8 cellular contexts compared by ENCODE assay signal in the genomic region with DNA sequence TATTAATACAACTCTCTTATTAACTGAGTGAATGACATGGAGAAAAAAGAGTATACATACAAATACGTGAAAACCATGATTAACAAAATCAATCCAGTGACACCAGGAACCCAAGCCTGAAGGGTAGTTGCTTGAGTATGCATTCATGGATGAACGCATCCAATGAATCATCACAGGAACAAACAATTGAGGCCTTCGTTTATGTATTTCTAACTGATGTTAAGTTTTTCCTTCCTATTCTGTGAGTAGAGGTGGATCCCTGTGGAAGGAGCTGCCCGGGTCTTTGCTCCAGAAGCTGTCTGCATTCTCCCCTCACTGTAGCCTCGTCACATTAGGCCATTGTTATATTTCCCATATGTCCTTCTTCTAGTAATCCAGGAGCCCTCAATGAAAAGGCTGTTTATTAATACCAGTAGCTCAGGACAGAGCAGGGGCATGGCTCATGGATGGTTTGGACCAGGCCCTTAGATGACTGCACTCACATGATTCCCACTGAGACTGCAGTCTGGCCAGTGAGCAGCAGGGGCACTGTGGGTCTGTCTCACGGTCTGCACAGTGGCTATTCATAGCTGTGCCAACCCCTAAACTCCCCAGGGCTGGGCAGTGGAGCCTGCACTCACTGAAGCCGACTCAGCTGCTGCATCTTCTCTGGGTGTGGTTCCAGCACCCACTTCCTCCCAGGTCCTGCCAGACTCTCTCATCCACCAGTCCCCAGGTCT.
DNase-seq lines count a peak whose midpoint lies in the region; ATAC-seq and TF ChIP-seq lines count a peak whose summit lies in the region.

No MANE protein-coding gene starts in this region.

- peaks cover 53% of the 10 kb centered on the region for H3K4me1 ChIP-seq in BLaER1
- peaks cover 12% of the 10 kb centered on the region for H3K4me1 ChIP-seq in MM.1S (ENCODE audit: low read length)
- H3K4me1 ChIP-seq in right atrium auricular region, result no peaks in the 10 kb centered on the region

- H3K9me2 ChIP-seq in MM.1S (replicated peaks; ENCODE audit: insufficient read depth, low read length), result no peaks in the 10 kb centered on the region

- H3K4me3 ChIP-seq in BLaER1 (no peak overlapping the region), GM12875 (ENCODE audit: low read depth, low read length) (no peak overlapping the region), MM.1S (ENCODE audit: low read length) (no peak overlapping the region), right atrium auricular region (no peak overlapping the region)

- intact Hi-C loops in activated T-helper 1 cell treated with anti-CD3 and anti-CD28 coated beads, Interleukin-12 subunit alpha, Interleukin-12 subunit beta, Interleukin-2, Interleukin-4 antibody, amounts not matched to agents 30 ng/mL and 10 ng/mL and 1 ng/mL, durations not matched to agents 14 hours and 24 hours and 36 hours (cut with micrococcal nuclease), result loop anchor here (1.0 to 2.0 kb wide), 6 partner anchors 17 to 347 kb away; no protein-coding TSS in a partner anchor

- H3K9me3 ChIP-seq in BLaER1, result no peaks in the 10 kb centered on the region
- no peaks in the 10 kb centered on the region for H3K9me3 ChIP-seq in MM.1S (replicated peaks; ENCODE audit: insufficient read depth, low read length)
- no peaks in the 10 kb centered on the region for H3K9me3 ChIP-seq in right atrium auricular region

- no peaks in the 10 kb centered on the region for H3K9me3 Mint-ChIP-seq in activated T-helper 1 cell treated with anti-CD3 and anti-CD28 coated beads, Interleukin-12 subunit alpha, Interleukin-12 subunit beta, Interleukin-2, Interleukin-4 antibody, amounts not matched to agents 30 ng/mL and 10 ng/mL and 1 ng/mL, durations not matched to agents 14 hours and 24 hours and 36 hours

- no peaks in the 10 kb centered on the region for H3F3A ChIP-seq in MM.1S (ENCODE audit: insufficient read depth, low read length)

- H3K36me3 Mint-ChIP-seq in activated T-helper 1 cell treated with anti-CD3 and anti-CD28 coated beads, Interleukin-12 subunit alpha, Interleukin-12 subunit beta, Interleukin-2, Interleukin-4 antibody, amounts not matched to agents 30 ng/mL and 10 ng/mL and 1 ng/mL, durations not matched to agents 14 hours and 24 hours and 36 hours (ENCODE audit: low read depth), result no peaks in the 10 kb centered on the region

- H3K4me2 ChIP-seq in BLaER1 (peak overlapping the region; percentile 79), MM.1S (ENCODE audit: low read depth, low read length) (0 out of 2 replicates have a peak overlapping the region, but pooled peaks have one; percentile 3)

- peaks cover 27% of the 10 kb centered on the region for H3K4me1 Mint-ChIP-seq in activated T-helper 1 cell treated with anti-CD3 and anti-CD28 coated beads, Interleukin-12 subunit alpha, Interleukin-12 subunit beta, Interleukin-2, Interleukin-4 antibody, amounts not matched to agents 30 ng/mL and 10 ng/mL and 1 ng/mL, durations not matched to agents 14 hours and 24 hours and 36 hours (ENCODE audit: low read depth)

- peak overlapping the region; percentile 39 for H3K27ac ChIP-seq in BLaER1
- no peak overlapping the region for H3K27ac ChIP-seq in MM.1S (ENCODE audit: low read length)
- H3K27ac ChIP-seq in right atrium auricular region, result no peak overlapping the region

- peak overlapping the region; percentile 10; the same call in 1 of the 2 replicates for H2AFZ ChIP-seq in MM.1S (ENCODE audit: low read length)

- no peaks in the 10 kb centered on the region for H3K79me2 ChIP-seq in MM.1S (ENCODE audit: low read length)

- H3K4me3 Mint-ChIP-seq in activated T-helper 1 cell treated with anti-CD3 and anti-CD28 coated beads, Interleukin-12 subunit alpha, Interleukin-12 subunit beta, Interleukin-2, Interleukin-4 antibody, amounts not matched to agents 30 ng/mL and 10 ng/mL and 1 ng/mL, durations not matched to agents 14 hours and 24 hours and 36 hours, result peak overlapping the region; percentile 43

- no peaks in the 10 kb centered on the region for H3K36me3 ChIP-seq in BLaER1
- no peaks in the 10 kb centered on the region for H3K36me3 ChIP-seq in MM.1S (replicated peaks; ENCODE audit: insufficient read depth, low read length)
- no peaks in the 10 kb centered on the region for H3K36me3 ChIP-seq in right atrium auricular region

- ATAC-seq in HG02571 (IDR thresholded peaks at IDR 0.05; ENCODE audit: unreplicated experiment), result peak; percentile 93

- H3K27ac Mint-ChIP-seq in activated T-helper 1 cell treated with anti-CD3 and anti-CD28 coated beads, Interleukin-12 subunit alpha, Interleukin-12 subunit beta, Interleukin-2, Interleukin-4 antibody, amounts not matched to agents 30 ng/mL and 10 ng/mL and 1 ng/mL, durations not matched to agents 14 hours and 24 hours and 36 hours, result peak overlapping the region; percentile 79

- no peaks in the 10 kb centered on the region for H4K20me1 ChIP-seq in BLaER1
- H4K20me1 ChIP-seq in MM.1S (ENCODE audit: insufficient read depth, low read length), result no peaks in the 10 kb centered on the region

- peaks cover 7% of the 10 kb centered on the region for H3K27me3 Mint-ChIP-seq in activated T-helper 1 cell treated with anti-CD3 and anti-CD28 coated beads, Interleukin-12 subunit alpha, Interleukin-12 subunit beta, Interleukin-2, Interleukin-4 antibody, amounts not matched to agents 30 ng/mL and 10 ng/mL and 1 ng/mL, durations not matched to agents 14 hours and 24 hours and 36 hours (ENCODE audit: insufficient read depth)

- peak overlapping the region; percentile 36; the same call in 1 of the 2 replicates for H3K9ac ChIP-seq in BLaER1
- no peak overlapping the region for H3K9ac ChIP-seq in MM.1S (ENCODE audit: low read length)

- DNase-seq in MM.1S (peak; percentile 86), right atrium auricular region (ENCODE audit: low spot score) (no peak), smooth muscle cell of the brain vasculature (ENCODE audit: low read depth, low spot score) (peak; percentile 20), NCI-H748 (lab: John Stamatoyannopoulos, UW; ENCODE audit: unreplicated experiment) (no peak)
- DNase-seq in activated T-helper 1 cell treated with anti-CD3 and anti-CD28 coated beads, Interleukin-12 subunit alpha, Interleukin-12 subunit beta, Interleukin-2, Interleukin-4 antibody, amounts not matched to agents 30 ng/mL and 10 ng/mL and 1 ng/mL, durations not matched to agents 14 hours and 24 hours and 36 hours (ENCODE audit: low spot score), result peak; percentile 60

- peak; percentile 89 for TF ChIP-seq CTCF in GM12875 (IDR thresholded peaks at IDR 0.05; ENCODE audit: borderline replicate concordance, insufficient read depth, low read depth, low read length)
- peak; percentile 81 for TF ChIP-seq CTCF in MM.1S (IDR thresholded peaks at IDR 0.05; ENCODE audit: low read length)
- peak; percentile 15 to 49 for TF ChIP-seq CTCF in right atrium auricular region (IDR thresholded peaks at IDR 0.05)

- H3K27me3 ChIP-seq in BLaER1 (no peaks in the 10 kb centered on the region), MM.1S (replicated peaks; ENCODE audit: insufficient read depth, low read length) (0 out of 2 replicates have a peak, but pooled peaks cover 3% of the 10 kb centered on the region), right atrium auricular region (no peaks in the 10 kb centered on the region)

Comparison
In these comparisons a context has a peak if more than half of its experiments do, and no peak if none do; other contexts are left out.
1. CTCF ChIP-seq: peak in every context shown above with its lines; median percentile 89 in GM12875; 81 in MM.1S; 32 in right atrium auricular region.
2. DNase-seq: peak in MM.1S (single experiment), activated T-helper 1 cell treated with anti-CD3 and anti-CD28 coated beads, Interleukin-12 subunit alpha, Interleukin-12 subunit beta, Interleukin-2, Interleukin-4 antibody, amounts not matched to agents 30 ng/mL and 10 ng/mL and 1 ng/mL, durations not matched to agents 14 hours and 24 hours and 36 hours (single experiment) and smooth muscle cell of the brain vasculature (single experiment); none in right atrium auricular region (single experiment) and NCI-H748 (single experiment).